ENCODE assay signal across 18 cellular contexts in genomic region chr1:222749927-222750326, GRCh38. TPM values are rescaled to one million over a fixed set of nuclear protein-coding genes. Genes with fewer than 3 reads are reported as not detected.
DNase-seq lines count a peak whose midpoint lies in the region; FAIRE-seq and TF ChIP-seq lines count a peak whose summit lies in the region.
"Had no signal": no experiment of that assay in that cellular context is flagged by ENCODE, and none has a peak within 500 bp of the region (broad histone marks: within the 10 kb centered on the region; RNA-seq: fewer than 3 reads in every experiment).

No MANE protein-coding gene starts in this region.

- TF ChIP-seq POLR2A in GM12891 (IDR thresholded peaks at IDR 0.05; ENCODE audit: low read depth, low read length) (no peak), Peyer's patch (IDR thresholded peaks at IDR 0.05) (no peak)

- intact Hi-C loops in A673 (cut with micrococcal nuclease; ENCODE audit: unreplicated experiment): no loop called here

- H3K27ac ChIP-seq in A673 (ENCODE audit: low read depth, low read length, poor library complexity, severe bottlenecking) (no peak overlapping the region), Peyer's patch (peak overlapping the region in 1 of 4 donors; percentile 27)
- H3K27ac ChIP-seq: neutrophil had no signal

- in situ Hi-C loops in SK-MEL-5 (cut with HindIII; ENCODE audit: low pct_unique_long_range_greater_than_20kb, low sequenced_read_pairs): no loop called here

- BruUV-seq in A673 (replicated peaks; lab: Mats Ljungman, UMichigan): no TSS peak

- peak; percentile 3 for DNase-seq in A673 (ENCODE audit: low spot score)
- no peak for DNase-seq in GM12891 (ENCODE audit: insufficient read length, low spot score)
- DNase-seq in SK-MEL-5 (ENCODE audit: low read depth, low spot score): peak; percentile 61
- DNase-seq in foreskin melanocyte: peak; percentile 16
- DNase-seq in globus pallidus (ENCODE audit: low spot score): no peak
- DNase-seq in GM19239 (ENCODE audit: insufficient read length, low spot score): no peak
- no peak for DNase-seq in nucleus accumbens (lab: John Stamatoyannopoulos, UW)
- no peak for DNase-seq in Peyer's patch
- DNase-seq: activated CD4-positive, alpha-beta T cell treated with anti-CD3 and anti-CD28 coated beads for 36 hours; activated gamma-delta T cell treated with Interleukin-2 at 50 U/mL for 16 hours; Caco-2; KBM-7; NCI-H226; right cardiac atrium; SIG-M5 had no signal

- H3K9me3 ChIP-seq in A673 (ENCODE audit: low read depth, low read length, poor library complexity, severe bottlenecking): no peaks in the 10 kb centered on the region
- H3K9me3 ChIP-seq in Peyer's patch: no peaks in the 10 kb centered on the region
- H3K9me3 ChIP-seq: Caco-2, neutrophil had no signal

- CTCF ChIA-PET in A673 (lab: Charles Lee): interaction anchor here (1.6 kb wide), 1 partner anchor 340 kb away, joined by 3 read pairs; no protein-coding TSS in a partner anchor

- no peak overlapping the region for H3K4me3 ChIP-seq in A673 (ENCODE audit: low read depth, low read length, poor library complexity, severe bottlenecking)
- no peak overlapping the region for H3K4me3 ChIP-seq in Peyer's patch

- H3K4me1 ChIP-seq in A673 (ENCODE audit: insufficient read depth, low read length, poor library complexity, severe bottlenecking): no peaks in the 10 kb centered on the region
- H3K4me1 ChIP-seq in Peyer's patch: no peaks in the 10 kb centered on the region
- H3K4me1 ChIP-seq: Caco-2 had no signal

- peak; percentile 43 for FAIRE-seq in GM12891 (lab: Jason Lieb, UNC)
- FAIRE-seq in GM19239 (lab: Jason Lieb, UNC): no peak

- H3K36me3 ChIP-seq in A673 (ENCODE audit: insufficient read depth, low read length, poor library complexity, severe bottlenecking) (no peaks in the 10 kb centered on the region), Peyer's patch (no peaks in the 10 kb centered on the region)
- H3K36me3 ChIP-seq: neutrophil had no signal

- no peaks in the 10 kb centered on the region for H3K27me3 ChIP-seq in A673 (replicated peaks; ENCODE audit: insufficient read depth, low read depth, low read length, poor library complexity)
- H3K27me3 ChIP-seq in Peyer's patch: no peaks in the 10 kb centered on the region
- H3K27me3 ChIP-seq: neutrophil had no signal

- POLR2A ChIA-PET in A673 (lab: Charles Lee; ENCODE audit: low non-redundant PET): no interaction called here

- TF ChIP-seq CTCF in A673 (conservative IDR thresholded peaks at IDR 0.05; ENCODE audit: low read depth, low read length): no peak
- no peak for TF ChIP-seq CTCF in Peyer's patch (IDR thresholded peaks at IDR 0.05)

TF ChIP-seq in GM12891, 5 proteins besides CTCF, POLR2A, EP300 and RAD21:
- TF ChIP-seq PAX5 (IDR thresholded peaks at IDR 0.05; ENCODE audit: insufficient read depth, low read length, severe bottlenecking): no peak
- no peak for TF ChIP-seq SPI1 (IDR thresholded peaks at IDR 0.05; ENCODE audit: low read depth, low read length)
- TF ChIP-seq POLR2AphosphoS5 (IDR thresholded peaks at IDR 0.05; ENCODE audit: low read depth, low read length): no peak
- no peak for TF ChIP-seq TAF1 (IDR thresholded peaks at IDR 0.05; ENCODE audit: low read depth, low read length)
- TF ChIP-seq POU2F2 (IDR thresholded peaks at IDR 0.05; ENCODE audit: low read depth, low read length): no peak

RNA-seq across cellular contexts. Expression of gene FAM177B, which starts 12.9 kb away (rescaled TPM):
- total RNA-seq in A673 (2021) (not detected in 2 replicates), Peyer's patch (10 to 100 TPM; 14.9 to 40.4 (median 19.6) TPM)
- polyA plus RNA-seq in GM12891 (2012; ENCODE audit: low read depth, missing spikeins): not detected
- not detected in 2 replicates for total RNA-seq in SK-MEL-5 (2014; rRNA removed; shearing (Covaris generic))
- not detected in 2 replicates for polyA plus RNA-seq in SK-MEL-5 (2015; cell fraction: cytosol; rRNA removed)
- not detected in 2 replicates for polyA plus RNA-seq in SK-MEL-5 (2015; cell fraction: nucleus; rRNA removed)
- total RNA-seq: activated CD4-positive, alpha-beta T cell treated with anti-CD3 and anti-CD28 coated beads for 36 hours; Caco-2; glomerular endothelial cell; mesenteric fat pad had no signal

RNA-seq across cellular contexts. Expression of gene BROX, which starts 37.6 kb away (rescaled TPM):
- 36.2 and 36.6 TPM in 2 replicates for total RNA-seq in A673 (2021)
- polyA plus RNA-seq in GM12891 (2012; ENCODE audit: low read depth, missing spikeins): 5.1 TPM
- 67.4 and 68.9 TPM in 2 replicates for total RNA-seq in SK-MEL-5 (2014; rRNA removed; shearing (Covaris generic))
- polyA plus RNA-seq in SK-MEL-5 (2015; cell fraction: cytosol; rRNA removed): 25.4 and 29.8 TPM in 2 replicates
- 26.9 and 28.2 TPM in 2 replicates for polyA plus RNA-seq in SK-MEL-5 (2015; cell fraction: nucleus; rRNA removed)
- total RNA-seq in Peyer's patch: 10 to 100 TPM; 37.7 to 57.4 (median 43.9) TPM

RNA-seq across cellular contexts. Expression of gene AIDA, which starts 37.6 kb away (rescaled TPM):
- 74.1 and 80.0 TPM in 2 replicates for total RNA-seq in A673 (2021)
- 17.2 TPM for polyA plus RNA-seq in GM12891 (2012; ENCODE audit: low read depth, missing spikeins)
- 18.9 and 20.0 TPM in 2 replicates for total RNA-seq in SK-MEL-5 (2014; rRNA removed; shearing (Covaris generic))
- polyA plus RNA-seq in SK-MEL-5 (2015; cell fraction: cytosol; rRNA removed): 37.8 and 47.1 TPM in 2 replicates
- 10.2 and 13.9 TPM in 2 replicates for polyA plus RNA-seq in SK-MEL-5 (2015; cell fraction: nucleus; rRNA removed)
- total RNA-seq in Peyer's patch: 10 to 100 TPM; 22.1 to 73.4 (median 25.2) TPM

Comparison
In these comparisons a context has a peak if more than half of its experiments do, and no peak if none do; other contexts are left out.
1. DNase-seq: peak in A673 (single experiment), SK-MEL-5 (single experiment) and foreskin melanocyte (single experiment); none in GM12891 (single experiment), globus pallidus (single experiment), GM19239 (single experiment), nucleus accumbens (0 of 56) and Peyer's patch (0 of 3).
2. RNA of gene FAM177B, which starts 12.9 kb away (total RNA-seq): 14.9 to 40.4 TPM in Peyer's patch; not detected in A673 and not detected in SK-MEL-5; every median in the first group is over 10 times any median in the second.